In the genomic region with DNA sequence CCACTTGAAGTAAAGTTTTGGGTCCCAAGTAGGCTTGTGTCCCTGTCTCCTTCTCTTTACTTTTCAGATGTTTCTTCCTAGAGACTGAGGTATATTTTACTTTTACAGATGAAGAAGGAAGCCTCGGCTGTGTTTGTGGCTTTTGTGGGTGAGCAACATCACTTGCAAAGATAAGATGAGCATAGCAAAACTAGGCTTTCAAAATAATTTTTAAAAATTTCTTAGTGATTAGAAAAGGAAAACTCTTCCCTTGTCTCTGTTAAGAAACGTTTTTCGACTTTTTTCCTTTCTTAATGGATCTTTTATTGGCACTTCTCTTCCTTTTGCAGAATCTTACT, we compare ENCODE assay signal across 12 cellular contexts. TPM values are rescaled to one million over a fixed set of nuclear protein-coding genes. Genes with fewer than 3 reads are reported as not detected.
A peak's percentile ranks its signal among the peaks of the same experiment; 100 is the strongest.
DNase-seq lines count a peak whose midpoint lies in the region; ATAC-seq and TF ChIP-seq lines count a peak whose summit lies in the region.
"Had no signal": no experiment of that assay in that cellular context is flagged by ENCODE, and none has a peak within 500 bp of the region (broad histone marks: within the 10 kb centered on the region; RNA-seq: fewer than 3 reads in every experiment).

No MANE protein-coding gene starts in this region.

- H3K36me3 Mint-ChIP-seq in activated CD4-positive, alpha-beta T cell treated with anti-CD3 and anti-CD28 coated beads for 36 hours (ENCODE audit: low read depth) = peaks cover 53% of the 10 kb centered on the region

- no peaks in the 10 kb centered on the region for H3K9me3 Mint-ChIP-seq in activated CD4-positive, alpha-beta T cell treated with anti-CD3 and anti-CD28 coated beads for 36 hours (ENCODE audit: low read depth)

- peak overlapping the region; percentile 84 for H3K27ac ChIP-seq in SK-N-MC
- peak overlapping the region; percentile 70 for H3K27ac ChIP-seq in effector memory CD4-positive, alpha-beta T cell (ENCODE audit: insufficient read depth, low read length, poor library complexity, severe bottlenecking)
- peak overlapping the region; percentile 77 to 99 (median 96) for H3K27ac ChIP-seq in spleen
- H3K27ac ChIP-seq: KMS-11 had no signal

- peaks cover 65% of the 10 kb centered on the region for H3K4me1 ChIP-seq in effector memory CD4-positive, alpha-beta T cell (ENCODE audit: control insufficient read depth, insufficient read depth, low read length, poor library complexity, severe bottlenecking)
- peaks cover 95 to 100% (median 99%) of the 10 kb centered on the region in 6 donors for H3K4me1 ChIP-seq in spleen

- H3K36me3 ChIP-seq in SK-N-MC (ENCODE audit: insufficient read depth, low read length) (no peaks in the 10 kb centered on the region), spleen (no peaks in the 10 kb centered on the region)
- no peaks in the 10 kb centered on the region for H3K36me3 ChIP-seq in effector memory CD4-positive, alpha-beta T cell (ENCODE audit: control insufficient read depth, insufficient read depth, low read length)

- POLR2A ChIA-PET in activated CD4-positive, alpha-beta T cell treated with anti-CD3 and anti-CD28 coated beads for 36 hours (lab: Charles Lee) = interaction anchor here (0.6 to 2.4 kb wide), 6 partner anchors 11 to 417 kb away, joined by 3 to 12 read pairs (median 4); no protein-coding TSS in a partner anchor

- CTCF ChIA-PET in activated CD4-positive, alpha-beta T cell treated with anti-CD3 and anti-CD28 coated beads for 36 hours (lab: Charles Lee) = interaction anchor here (0.9 to 4.1 kb wide), 7 partner anchors 19 to 58 kb away, joined by 3 to 25 read pairs (median 6); no protein-coding TSS in a partner anchor

- H3K27me3 Mint-ChIP-seq in activated CD4-positive, alpha-beta T cell treated with anti-CD3 and anti-CD28 coated beads for 36 hours = no peaks in the 10 kb centered on the region

- peak overlapping the region; percentile 63 for H3K9ac ChIP-seq in SK-N-MC (ENCODE audit: insufficient read length)
- H3K9ac ChIP-seq: KMS-11 had no signal

- intact Hi-C loops in activated CD4-positive, alpha-beta T cell treated with anti-CD3 and anti-CD28 coated beads for 36 hours (cut with DNase I, micrococcal nuclease) = loop anchor here (1.0 to 10.0 kb wide), 11 partner anchors 7 to 923 kb away; a partner anchor contains a TSS
- intact Hi-C loops in spleen (cut with DNase I; ENCODE audit: low total_unique reads) = no loop called here

- peak overlapping the region; percentile 74 for H3K4me3 Mint-ChIP-seq in activated CD4-positive, alpha-beta T cell treated with anti-CD3 and anti-CD28 coated beads for 36 hours

- DNase-seq in activated CD4-positive, alpha-beta T cell treated with anti-CD3 and anti-CD28 coated beads for 36 hours = peak; percentile 48
- DNase-seq in activated CD4-positive, alpha-beta T cell treated with anti-CD3 and anti-CD28 coated beads for 1 hour = no peak
- DNase-seq in SK-N-MC (ENCODE audit: low read depth, low spot score) = no peak
- DNase-seq in effector memory CD4-positive, alpha-beta T cell = no peak
- no peak for DNase-seq in spleen
- no peak for DNase-seq in omental fat pad (ENCODE audit: low spot score)
- DNase-seq in SW 1271 (lab: John Stamatoyannopoulos, UW) = no peak
- DNase-seq: activated effector memory CD4-positive, alpha-beta T cell treated with anti-CD3 and anti-CD28 coated beads, Interleukin-2, amount 50 U/mL, for 16 hours; stimulated activated CD4-positive, alpha-beta T cell treated with anti-CD3 and anti-CD28 coated beads, Interleukin-2, amount 100 ng/mL, for 48 hours had no signal

- ATAC-seq in activated CD4-positive, alpha-beta T cell treated with anti-CD3 and anti-CD28 coated beads for 36 hours = no peak
- ATAC-seq in omental fat pad (ENCODE audit: low FRiP score) (no peak), HG03442 (IDR thresholded peaks at IDR 0.05; ENCODE audit: unreplicated experiment) (no peak)

- H3K4me3 ChIP-seq in SK-N-MC (peak overlapping the region; percentile 13), spleen (peak overlapping the region in 2 of 8 donors; percentile 5 to 92)
- H3K4me3 ChIP-seq in effector memory CD4-positive, alpha-beta T cell (ENCODE audit: insufficient read depth, low read depth, low read length, poor library complexity, severe bottlenecking) = peak overlapping the region; percentile 35
- H3K4me3 ChIP-seq: lung had no signal

- H3K27me3 ChIP-seq in effector memory CD4-positive, alpha-beta T cell (replicated peaks; ENCODE audit: control insufficient read depth, insufficient read depth, low read length, poor library complexity, severe bottlenecking) = no peaks in the 10 kb centered on the region
- H3K27me3 ChIP-seq in spleen (replicated peaks in 1 of 7) = no peaks in the 10 kb centered on the region

- no peak for TF ChIP-seq POLR2A in spleen (IDR thresholded peaks at IDR 0.05)

- H3K27ac Mint-ChIP-seq in activated CD4-positive, alpha-beta T cell treated with anti-CD3 and anti-CD28 coated beads for 36 hours = peak overlapping the region; percentile 99

- H3K9me3 ChIP-seq in SK-N-MC (ENCODE audit: low read depth, low read length) (no peaks in the 10 kb centered on the region), spleen (no peaks in the 10 kb centered on the region)
- H3K9me3 ChIP-seq in effector memory CD4-positive, alpha-beta T cell (ENCODE audit: control insufficient read depth, low read length) = no peaks in the 10 kb centered on the region

- TF ChIP-seq CTCF in spleen (IDR thresholded peaks at IDR 0.05 in 8 of 11, conservative IDR thresholded peaks at IDR 0.05 in 3 of 11) (no peak), omental fat pad (IDR thresholded peaks at IDR 0.05) (no peak)

- 18 to 41% (median 21%) methylated on average over 3 of the region's 3 CpGs for WGBS in spleen, 5 donors

- peaks cover 94% of the 10 kb centered on the region for H3K4me1 Mint-ChIP-seq in activated CD4-positive, alpha-beta T cell treated with anti-CD3 and anti-CD28 coated beads for 36 hours

RNA-seq across cellular contexts. Expression of a gene that starts 7.6 kb away (rescaled TPM):
- total RNA-seq in activated CD4-positive, alpha-beta T cell treated with anti-CD3 and anti-CD28 coated beads for 36 hours = 10 to 100 TPM; 79.0 to 92.8 TPM
- total RNA-seq in spleen (10 to 100 TPM; 60.3 to 84.9 (median 73.5) TPM), omental fat pad (100 to 1,000 TPM in 1 of 4 donors, 10 to 100 TPM in 3; 22.2 to 107 (median 42.7) TPM)
- 10 to 100 TPM; 20.5 to 42.1 (median 25.0) TPM for polyA plus RNA-seq in spleen
